12 cellular contexts compared by ENCODE assay signal in the genomic region with DNA sequence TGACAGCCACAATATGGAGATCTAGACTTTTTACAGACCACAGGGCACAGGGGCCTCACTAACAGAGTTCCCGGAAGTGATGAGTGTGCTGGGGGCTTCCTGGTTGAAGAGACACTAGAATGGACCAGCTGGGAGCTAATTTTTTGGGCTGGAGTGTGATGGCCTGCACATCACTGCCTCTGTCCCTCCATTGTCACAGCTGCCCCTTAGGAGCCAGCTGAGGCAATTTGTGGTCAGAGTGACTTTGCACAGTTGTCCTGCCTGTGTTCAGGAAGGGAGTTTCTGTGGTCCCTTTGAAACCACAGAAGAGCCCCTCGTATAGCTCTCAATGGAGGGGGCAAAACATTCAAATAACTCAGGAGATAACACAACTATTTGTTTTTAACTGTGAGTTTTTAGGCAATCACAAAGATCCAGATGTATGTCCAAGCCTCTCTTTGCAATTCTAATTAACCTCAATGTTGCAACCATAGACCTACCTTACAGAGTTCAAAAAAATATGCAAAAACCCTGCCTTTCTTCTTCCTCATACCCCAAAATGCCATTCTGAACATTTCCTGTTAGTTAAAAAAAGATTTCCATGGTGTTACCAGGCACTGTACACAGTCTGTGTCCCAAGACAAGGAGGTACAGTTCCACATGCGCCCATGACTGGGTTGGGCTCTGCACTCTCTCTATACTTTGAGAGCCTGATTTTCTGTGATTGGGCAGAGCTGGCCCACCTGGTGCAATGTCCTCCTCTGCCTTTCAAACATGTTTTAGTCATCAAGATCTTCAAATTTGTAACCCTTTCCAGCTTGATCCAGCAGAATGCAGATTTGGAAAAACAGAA. TPM values are rescaled to one million over a fixed set of nuclear protein-coding genes. Genes with fewer than 3 reads are reported as not detected.
A peak's percentile ranks its signal among the peaks of the same experiment; 100 is the strongest.
DNase-seq lines count a peak whose midpoint lies in the region; ATAC-seq and TF ChIP-seq lines count a peak whose summit lies in the region.
"Had no signal": no experiment of that assay in that cellular context is flagged by ENCODE, and none has a peak within 500 bp of the region (broad histone marks: within the 10 kb centered on the region; RNA-seq: fewer than 3 reads in every experiment).

No MANE protein-coding gene starts in this region.

- no peak overlapping the region for H3K27ac ChIP-seq in breast epithelium
- no peak overlapping the region for H3K27ac ChIP-seq in mammary epithelial cell (ENCODE audit: insufficient read depth, low read depth, low read length)
- H3K27ac ChIP-seq in right cardiac atrium (ENCODE audit: low read length): no peak overlapping the region
- peak overlapping the region; percentile 53 for H3K27ac ChIP-seq in thymus (ENCODE audit: low read depth)
- H3K27ac ChIP-seq: SJSA1 had no signal

- no peaks in the 10 kb centered on the region for H3K36me3 ChIP-seq in breast epithelium
- no peaks in the 10 kb centered on the region for H3K36me3 ChIP-seq in mammary epithelial cell (ENCODE audit: insufficient read depth, low read length)
- no peaks in the 10 kb centered on the region for H3K36me3 ChIP-seq in thymus (ENCODE audit: control insufficient read depth, insufficient read depth)
- H3K36me3 ChIP-seq: SJSA1 had no signal

- H3K79me2 ChIP-seq in mammary epithelial cell (ENCODE audit: insufficient read depth, low read length): no peaks in the 10 kb centered on the region

- no peak overlapping the region for H2AFZ ChIP-seq in mammary epithelial cell (ENCODE audit: low read depth, low read length)

- no peak for TF ChIP-seq POLR2A in breast epithelium (IDR thresholded peaks at IDR 0.05)

- BruUV-seq in mammary epithelial cell (replicated peaks; lab: Mats Ljungman, UMichigan): no TSS peak

- 98% methylated on average over 3 of the region's 3 CpGs for WGBS in mammary epithelial cell (ENCODE audit: low coverage, missing lambda C conversion rate)
- 74% methylated on average over 3 of the region's 3 CpGs for WGBS in right cardiac atrium
- 27% methylated on average over 3 of the region's 3 CpGs for WGBS in thymus

- DNase-seq in breast epithelium (ENCODE audit: low spot score in 2 of 2): no peak
- DNase-seq in mammary epithelial cell: no peak
- DNase-seq in SKM-1 (lab: John Stamatoyannopoulos, UW; ENCODE audit: unreplicated experiment): peak; percentile 75
- no peak for DNase-seq in right cardiac atrium
- DNase-seq: C1 segment of cervical spinal cord, kidney, NCI-H1092 had no signal

- no peaks in the 10 kb centered on the region for H4K20me1 ChIP-seq in mammary epithelial cell (ENCODE audit: insufficient read depth, low read length)

- H3K9me3 ChIP-seq in breast epithelium (no peaks in the 10 kb centered on the region), mammary epithelial cell (replicated peaks; ENCODE audit: insufficient read depth, low read length) (no peaks in the 10 kb centered on the region), right cardiac atrium (ENCODE audit: control insufficient read depth, low read length) (no peaks in the 10 kb centered on the region), thymus (ENCODE audit: control insufficient read depth) (no peaks in the 10 kb centered on the region)
- H3K9me3 ChIP-seq: SJSA1 had no signal

- peak; percentile 36 to 46 for ATAC-seq in right cardiac atrium
- ATAC-seq in GM18907 (IDR thresholded peaks at IDR 0.05; ENCODE audit: unreplicated experiment): no peak
- no peak for ATAC-seq in GM21390 (IDR thresholded peaks at IDR 0.05; ENCODE audit: unreplicated experiment)
- no peak for ATAC-seq in HG02588 (IDR thresholded peaks at IDR 0.05; ENCODE audit: unreplicated experiment)

- H3K27me3 ChIP-seq in breast epithelium: no peaks in the 10 kb centered on the region
- H3K27me3 ChIP-seq in mammary epithelial cell (ENCODE audit: insufficient read depth, low read length): no peaks in the 10 kb centered on the region
- H3K27me3 ChIP-seq in right cardiac atrium (ENCODE audit: control insufficient read depth, insufficient read depth): no peaks in the 10 kb centered on the region
- H3K27me3 ChIP-seq in thymus (ENCODE audit: control insufficient read depth, insufficient read depth): no peaks in the 10 kb centered on the region
- H3K27me3 ChIP-seq: SJSA1 had no signal

- H3K4me1 ChIP-seq in breast epithelium (no peaks in the 10 kb centered on the region), mammary epithelial cell (ENCODE audit: insufficient read depth, low read length) (peaks cover 41% of the 10 kb centered on the region), right cardiac atrium (ENCODE audit: control insufficient read depth, insufficient read depth, low read length) (no peaks in the 10 kb centered on the region), thymus (ENCODE audit: control insufficient read depth, insufficient read depth, low read length) (peaks cover 36% of the 10 kb centered on the region)

- H3K4me2 ChIP-seq in mammary epithelial cell (ENCODE audit: insufficient read depth, low read depth, low read length): no peak overlapping the region

- intact Hi-C loops in breast epithelium (cut with DNase I; ENCODE audit: low total_unique reads) (no loop called here), mammary epithelial cell (cut with micrococcal nuclease) (no loop called here), right cardiac atrium (cut with DNase I) (no loop called here)

- dilution Hi-C loops in mammary epithelial cell (cut with HindIII; ENCODE audit: low sequenced_read_pairs): loop anchor here (5.0 kb wide), 1 partner anchor 70 kb away; no protein-coding TSS in a partner anchor

- in situ Hi-C loops in mammary epithelial cell (cut with MboI; ENCODE audit: low sequenced_read_pairs in 2 of 2): no loop called here

- no peak for TF ChIP-seq CTCF in breast epithelium (IDR thresholded peaks at IDR 0.05)
- TF ChIP-seq CTCF in mammary epithelial cell (conservative IDR thresholded peaks at IDR 0.05 in 1 of 2, IDR thresholded peaks at IDR 0.05 in 1 of 2; ENCODE audit: extremely low read depth in 1 of 2, insufficient read depth in 1 of 2, low read depth in 1 of 2, low read length in 2 of 2): no peak

- CTCF ChIA-PET in mammary epithelial cell (lab: Charles Lee; ENCODE audit: low non-redundant PET): no interaction called here

- H3K9ac ChIP-seq in mammary epithelial cell (ENCODE audit: insufficient read depth, low read length): no peak overlapping the region

- H3K4me3 ChIP-seq in breast epithelium (peak overlapping the region in 2 of 3 donors; percentile 2 to 5), mammary epithelial cell (replicated peaks in 1 of 3; ENCODE audit: insufficient read depth in 1 of 3, low read depth in 2 of 3, low read length in 3 of 3) (no peak overlapping the region), right cardiac atrium (ENCODE audit: low read length) (no peak overlapping the region), thymus (ENCODE audit: low read length) (peak overlapping the region; percentile 61)
- H3K4me3 ChIP-seq: SJSA1 had no signal

RNA-seq across cellular contexts. Expression of gene ALOX5AP, which starts 2.4 kb away (rescaled TPM):
- 10 to 100 TPM; 32.1 to 47.4 (median 37.9) TPM for total RNA-seq in breast epithelium
- under 1 TPM; 0.33 to 0.35 TPM for total RNA-seq in mammary epithelial cell
- 0.19 TPM for polyA plus RNA-seq in mammary epithelial cell
- not detected for polyA minus RNA-seq in mammary epithelial cell
- total RNA-seq in right cardiac atrium: 10 to 100 TPM in 1 of 4 donors, 1 to 10 TPM in 3; 3.3 to 12.4 (median 8.2) TPM
- 1.9 TPM for polyA plus RNA-seq in right cardiac atrium
- 36.9 TPM for polyA plus RNA-seq in thymus

Comparison
In these comparisons a context has a peak if more than half of its experiments do, and no peak if none do; other contexts are left out.
1. H3K4me3 ChIP-seq: peak in breast epithelium (2 of 3) and thymus (single experiment); none in mammary epithelial cell (0 of 3) and right cardiac atrium (single experiment).
2. ATAC-seq: peak in right cardiac atrium (2 of 2); none in GM18907 (single experiment), GM21390 (single experiment) and HG02588 (single experiment).